ENCODE assay signal across 12 cellular contexts in the genomic region with DNA sequence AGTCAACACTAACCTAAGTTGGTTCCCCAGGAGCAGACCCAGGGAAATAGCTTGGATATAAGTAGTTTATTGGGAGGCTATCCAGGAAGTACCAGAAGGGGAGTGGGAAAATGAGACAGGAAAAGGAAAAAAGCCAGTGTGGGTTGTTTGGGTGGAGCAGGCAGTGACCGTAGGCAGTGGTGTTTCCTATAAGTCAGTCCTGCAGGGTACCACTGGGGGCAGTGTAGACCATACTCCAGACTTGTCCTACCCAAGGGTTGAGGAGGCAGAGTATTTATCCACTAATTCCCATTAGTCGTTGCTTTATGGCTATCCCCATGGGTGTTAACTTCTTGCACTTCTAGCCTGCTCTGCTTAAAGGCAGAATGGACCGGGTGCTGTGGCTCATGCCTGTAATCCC. TPM values are rescaled to one million over a fixed set of nuclear protein-coding genes. Genes with fewer than 3 reads are reported as not detected.
A peak's percentile ranks its signal among the peaks of the same experiment; 100 is the strongest.
DNase-seq lines count a peak whose midpoint lies in the region; ATAC-seq and TF ChIP-seq lines count a peak whose summit lies in the region.
"Had no signal": no experiment of that assay in that cellular context is flagged by ENCODE, and none has a peak within 500 bp of the region (broad histone marks: within the 10 kb centered on the region; RNA-seq: fewer than 3 reads in every experiment).

No MANE protein-coding gene starts in this region.

- H3K4me3 ChIP-seq in H7 (ENCODE audit: insufficient read depth, low read depth, low read length) (no peak overlapping the region), gastrocnemius medialis (no peak overlapping the region)
- H3K4me3 ChIP-seq: skin epidermis had no signal

- H3K36me3 ChIP-seq in H7 (replicated peaks; ENCODE audit: control insufficient read depth, insufficient read depth, low read length) (no peaks in the 10 kb centered on the region), gastrocnemius medialis (no peaks in the 10 kb centered on the region)

- no peaks in the 10 kb centered on the region for H3K4me1 ChIP-seq in gastrocnemius medialis

- intact Hi-C loops in gastrocnemius medialis (cut with DNase I; ENCODE audit: low total_unique reads) = no loop called here

- no peaks in the 10 kb centered on the region; the same call in 1 of the 2 replicates for H3K27me3 ChIP-seq in H7 (ENCODE audit: control insufficient read depth, insufficient read depth, low read length)
- peaks cover 0 to 4% (median 0%) of the 10 kb centered on the region in 3 donors for H3K27me3 ChIP-seq in gastrocnemius medialis

- peak; percentile 20 for DNase-seq in COLO668 (lab: John Stamatoyannopoulos, UW; ENCODE audit: unreplicated experiment)
- DNase-seq in H7 = peak; percentile 61
- peak; percentile 52 for DNase-seq in SK-N-DZ (ENCODE audit: low spot score)
- DNase-seq in islet precursor cell = peak; percentile 82
- DNase-seq in gastrocnemius medialis = no peak
- DNase-seq in NCI-H1048 (lab: John Stamatoyannopoulos, UW) = no peak
- DNase-seq in AG20443 (ENCODE audit: low spot score) = no peak
- DNase-seq: activated CD4-positive, alpha-beta T cell treated with anti-CD3 and anti-CD28 coated beads, Interleukin-2, amount 10 ng/mL, durations not matched to agents 24 days and 14 days; NCI-H1417 had no signal

- no peak for TF ChIP-seq POLR2A in gastrocnemius medialis (IDR thresholded peaks at IDR 0.05)

- no peak for ATAC-seq in gastrocnemius medialis
- no peak for ATAC-seq in GM18873 (IDR thresholded peaks at IDR 0.05; ENCODE audit: low FRiP score, unreplicated experiment)

- peak in 1 of 5 experiments; percentile 37 for TF ChIP-seq CTCF in gastrocnemius medialis (IDR thresholded peaks at IDR 0.05 in 4 of 5, conservative IDR thresholded peaks at IDR 0.05 in 1 of 5)

- in situ Hi-C loops in gastrocnemius medialis (cut with MboI; ENCODE audit: low sequenced_read_pairs in 4 of 4) = no loop called here

- no peaks in the 10 kb centered on the region for H3K9me3 ChIP-seq in gastrocnemius medialis

- no peak overlapping the region for H3K27ac ChIP-seq in gastrocnemius medialis

RNA-seq across cellular contexts. Expression of a gene that starts 6.4 kb away (rescaled TPM):
- total RNA-seq in H7 (2014; rRNA removed; shearing (Covaris generic)) = 3.5 TPM in 1 of 2 replicates, not detected in the other
- not detected in 2 replicates for polyA plus RNA-seq in SK-N-DZ (2014; cell fraction: cytosol; rRNA removed)
- not detected in 2 replicates for polyA plus RNA-seq in SK-N-DZ (2014; cell fraction: nucleus; rRNA removed)
- total RNA-seq in gastrocnemius medialis = not detected
- total RNA-seq: activated CD4-positive, alpha-beta T cell treated with anti-CD3 and anti-CD28 coated beads, Interleukin-2, amount 10 ng/mL, durations not matched to agents 24 days and 14 days; subcutaneous adipose tissue had no signal

Comparison
In these comparisons a context has a peak if more than half of its experiments do, and no peak if none do; other contexts are left out.
1. DNase-seq: peak in COLO668 (single experiment), H7 (single experiment), SK-N-DZ (single experiment) and islet precursor cell (single experiment); none in gastrocnemius medialis (0 of 2), NCI-H1048 (single experiment) and AG20443 (single experiment).